20 cellular contexts compared by ENCODE assay signal in genomic region chr7:36710186-36710813, GRCh38. TPM values are rescaled to one million over a fixed set of nuclear protein-coding genes. Genes with fewer than 3 reads are reported as not detected.
DNase-seq lines count a peak whose midpoint lies in the region; ATAC-seq and TF ChIP-seq lines count a peak whose summit lies in the region.
"Had no signal": no experiment of that assay in that cellular context is flagged by ENCODE, and none has a peak within 500 bp of the region (broad histone marks: within the 10 kb centered on the region; RNA-seq: fewer than 3 reads in every experiment).

No MANE protein-coding gene starts in this region.

- peaks cover 3% of the 10 kb centered on the region; the same call in 2 of the 3 replicates for H3K9me3 Mint-ChIP-seq in GM23338

- H3K27ac ChIP-seq in GM23338 (ENCODE audit: low read depth) (no peak overlapping the region), body of pancreas (peak overlapping the region; percentile 11 to 83 (median 68))
- H3K27ac ChIP-seq: 22Rv1 had no signal

- H3K4me2 ChIP-seq in GM23338: no peak overlapping the region

- H4K20me1 ChIP-seq in GM23338 (replicated peaks; ENCODE audit: insufficient read depth): no peaks in the 10 kb centered on the region

- H3K36me3 ChIP-seq in GM23338 (ENCODE audit: insufficient read depth): no peaks in the 10 kb centered on the region
- no peaks in the 10 kb centered on the region for H3K36me3 ChIP-seq in body of pancreas (replicated peaks in 1 of 2; ENCODE audit: insufficient read depth in 1 of 2, low read depth in 2 of 2)

- no peaks in the 10 kb centered on the region for H3K27me3 ChIP-seq in GM23338 (ENCODE audit: insufficient read depth)
- H3K27me3 ChIP-seq in body of pancreas: no peaks in the 10 kb centered on the region

- H3K4me3 Mint-ChIP-seq in GM23338: no peak overlapping the region
- H3K4me3 Mint-ChIP-seq: B cell; CD4-positive, CD25-positive, alpha-beta regulatory T cell had no signal

- DNase-seq in NCI-H748 (lab: John Stamatoyannopoulos, UW; ENCODE audit: unreplicated experiment) (peak; percentile 14), NCI-H748 treated with DMSO at 0.1 percent for 48 hours (lab: John Stamatoyannopoulos, UW) (no peak), GM23338 (ENCODE audit: low spot score) (peak; percentile 25), body of pancreas (peak in 2 of 4 donors; percentile 15 to 17), left lobe of liver (ENCODE audit: low spot score) (no peak), D341Med (ENCODE audit: low spot score) (no peak), iPS-NIHi7 (ENCODE audit: extremely low spot score) (no peak)
- DNase-seq: CD4-positive, CD25-positive, alpha-beta regulatory T cell; KBM-7; NCI-H1436; NCI-H510A; NK-92 treated with Interleukin-12 subunit alpha and Interleukin-12 subunit beta, amount 100 ng/mL, for 24 hours; SHP77 treated with DMSO at 0.1 percent for 48 hours had no signal

- 6 to 11% methylated on average over 3 of the region's 3 CpGs for WGBS in body of pancreas, 2 donors

- H2AFZ ChIP-seq in GM23338: no peak overlapping the region

- TF ChIP-seq POLR2A in body of pancreas (IDR thresholded peaks at IDR 0.05): no peak

- intact Hi-C loops in body of pancreas (cut with DNase I): no loop called here

- no peaks in the 10 kb centered on the region for H3K36me3 Mint-ChIP-seq in GM23338 (ENCODE audit: low read depth)

- no peak overlapping the region for H3K27ac Mint-ChIP-seq in GM23338
- H3K27ac Mint-ChIP-seq: B cell; CD4-positive, CD25-positive, alpha-beta regulatory T cell had no signal

- H3K79me2 ChIP-seq in GM23338 (replicated peaks; ENCODE audit: insufficient read depth): no peaks in the 10 kb centered on the region

- H3K9me2 ChIP-seq in GM23338 (ENCODE audit: insufficient read depth): no peaks in the 10 kb centered on the region

- ATAC-seq in GM23338: peak; percentile 69
- ATAC-seq in body of pancreas: peak; percentile 88
- peak; percentile 69 for ATAC-seq in left lobe of liver
- no peak for ATAC-seq in GM18909 (IDR thresholded peaks at IDR 0.05; ENCODE audit: poor library complexity, unreplicated experiment)
- ATAC-seq: HCT116 had no signal

- H3K27me3 Mint-ChIP-seq in GM23338 (ENCODE audit: insufficient read depth, low read depth, poor library complexity): no peaks in the 10 kb centered on the region

- H3K4me3 ChIP-seq in GM23338 (no peak overlapping the region), body of pancreas (no peak overlapping the region)

- H3F3A ChIP-seq in GM23338 (replicated peaks; ENCODE audit: low read depth): no peaks in the 10 kb centered on the region

- H3K4me1 ChIP-seq in GM23338 (ENCODE audit: insufficient read depth) (peaks cover 3% of the 10 kb centered on the region), body of pancreas (peaks cover 37% of the 10 kb centered on the region)

- peaks cover 13% of the 10 kb centered on the region for H3K4me1 Mint-ChIP-seq in GM23338
- H3K4me1 Mint-ChIP-seq: B cell; CD4-positive, CD25-positive, alpha-beta regulatory T cell had no signal

- TF ChIP-seq CTCF in GM23338 (conservative IDR thresholded peaks at IDR 0.05; ENCODE audit: low read depth in 2 of 2) (no peak), body of pancreas (IDR thresholded peaks at IDR 0.05) (no peak)

- no peaks in the 10 kb centered on the region for H3K9me3 ChIP-seq in body of pancreas

TF ChIP-seq in GM23338, 12 proteins besides CTCF, POLR2A, EP300 and RAD21:
- no peak for TF ChIP-seq EZH2 (IDR thresholded peaks at IDR 0.05; ENCODE audit: low read depth, unreplicated experiment)
- no peak for TF ChIP-seq REST (IDR thresholded peaks at IDR 0.05; ENCODE audit: unreplicated experiment)
- peak; percentile 81 for TF ChIP-seq JUNB (IDR thresholded peaks at IDR 0.05; ENCODE audit: unreplicated experiment)

RNA-seq across cellular contexts. Expression of gene AOAH, which starts 14.0 kb away (rescaled TPM):
- total RNA-seq in GM23338 (2014; rRNA removed; shearing (Covaris generic)): not detected in 2 replicates
- polyA plus RNA-seq in GM23338 (2016; fragmentation: Nextera tagmentation; extraction: Ambion mirVana): not detected in 2 replicates
- total RNA-seq in body of pancreas: 1 to 10 TPM; 4.9 to 6.2 TPM
- total RNA-seq in left lobe of liver: 3.3 TPM
- total RNA-seq: Caco-2, RPMI7951 had no signal
- polyA plus RNA-seq: AG04450 had no signal

Comparison
In these comparisons a context has a peak if more than half of its experiments do, and no peak if none do; other contexts are left out.
1. DNase-seq: peak in NCI-H748 (single experiment) and GM23338 (single experiment); none in NCI-H748 treated with DMSO at 0.1 percent for 48 hours (single experiment), left lobe of liver (single experiment), D341Med (single experiment) and iPS-NIHi7 (single experiment).